ENCODE assay signal across 12 cellular contexts in genomic region chr12:105204916-105205315, GRCh38. TPM values are rescaled to one million over a fixed set of nuclear protein-coding genes. Genes with fewer than 3 reads are reported as not detected.
DNase-seq lines count a peak whose midpoint lies in the region; ATAC-seq, FAIRE-seq and TF ChIP-seq lines count a peak whose summit lies in the region.
"Had no signal": no experiment of that assay in that cellular context is flagged by ENCODE, and none has a peak within 500 bp of the region (broad histone marks: within the 10 kb centered on the region; RNA-seq: fewer than 3 reads in every experiment).

No MANE protein-coding gene starts in this region.

- H2AFZ ChIP-seq in astrocyte (ENCODE audit: low read depth, low read length): no peak overlapping the region

- H3K36me3 Mint-ChIP-seq in HFFc6 (ENCODE audit: low read depth) (peaks cover 86% of the 10 kb centered on the region), astrocyte (ENCODE audit: low read depth, unreplicated experiment) (peaks cover 26% of the 10 kb centered on the region)

- peaks cover 17% of the 10 kb centered on the region for H3K4me1 ChIP-seq in astrocyte (ENCODE audit: insufficient read depth, low read length)

- H3K79me2 ChIP-seq in astrocyte (ENCODE audit: insufficient read depth, low read length): no peaks in the 10 kb centered on the region

- no peaks in the 10 kb centered on the region for H3K9me3 ChIP-seq in astrocyte (ENCODE audit: insufficient read depth, low read depth, low read length)

- no peak for ATAC-seq in GM18511 (IDR thresholded peaks at IDR 0.05; ENCODE audit: unreplicated experiment)

- FAIRE-seq in astrocyte (lab: Jason Lieb, UNC): peak; percentile 77
- no peak for FAIRE-seq in urothelium cell line (lab: Jason Lieb, UNC)
- FAIRE-seq: H1 had no signal

- H3K36me3 ChIP-seq in astrocyte (ENCODE audit: insufficient read depth, low read length): peaks cover 37% of the 10 kb centered on the region

- H3K27ac ChIP-seq in astrocyte (ENCODE audit: low read depth, low read length): peak overlapping the region; percentile 88
- H3K27ac ChIP-seq: epithelial cell of prostate had no signal

- peak overlapping the region; percentile 9 for H3K4me3 Mint-ChIP-seq in HFFc6
- H3K4me3 Mint-ChIP-seq in astrocyte (ENCODE audit: unreplicated experiment): no peak overlapping the region

- H3K27me3 Mint-ChIP-seq in HFFc6 (ENCODE audit: insufficient read depth): peaks cover 7% of the 10 kb centered on the region
- no peaks in the 10 kb centered on the region for H3K27me3 Mint-ChIP-seq in astrocyte (ENCODE audit: low read depth, unreplicated experiment)

- H3K27me3 ChIP-seq in astrocyte (ENCODE audit: insufficient read depth, low read length): no peaks in the 10 kb centered on the region

- no peak overlapping the region for H3K4me3 ChIP-seq in AG04449 (ENCODE audit: low read depth, low read length)
- no peak overlapping the region for H3K4me3 ChIP-seq in astrocyte (ENCODE audit: insufficient read depth, low read depth, low read length)
- H3K4me3 ChIP-seq: lung had no signal

- H3K27ac Mint-ChIP-seq in HFFc6 (peak overlapping the region; percentile 97), astrocyte (ENCODE audit: unreplicated experiment) (no peak overlapping the region)

- no peaks in the 10 kb centered on the region for H4K20me1 ChIP-seq in astrocyte (ENCODE audit: insufficient read depth, low read length)

- peak overlapping the region; percentile 28 for H3K4me2 ChIP-seq in astrocyte (ENCODE audit: low read length)

- POLR2A ChIA-PET in AG04449 (lab: Yijun Ruan, JAX): interaction anchor here (0.6 to 1.0 kb wide), 5 partner anchors 15 to 155 kb away, joined by 3 to 4 read pairs (median 3); no protein-coding TSS in a partner anchor

- H3K9me3 Mint-ChIP-seq in HFFc6 (no peaks in the 10 kb centered on the region), astrocyte (ENCODE audit: unreplicated experiment) (peaks cover 2% of the 10 kb centered on the region)

- no peak for TF ChIP-seq CTCF in AG04449 (IDR thresholded peaks at IDR 0.05; ENCODE audit: insufficient read depth, low read length, missing control alignments)
- TF ChIP-seq CTCF in HFFc6 (IDR thresholded peaks at IDR 0.05): no peak
- TF ChIP-seq CTCF in astrocyte (IDR thresholded peaks at IDR 0.05; ENCODE audit: insufficient read depth, low read depth, low read length): no peak

- peaks cover 86% of the 10 kb centered on the region for H3K4me1 Mint-ChIP-seq in HFFc6 (ENCODE audit: low read depth)
- H3K4me1 Mint-ChIP-seq in astrocyte (ENCODE audit: low read depth, unreplicated experiment): peaks cover 8% of the 10 kb centered on the region

- CTCF ChIA-PET in AG04449 (lab: Yijun Ruan, JAX): interaction anchor here (0.9 to 3.0 kb wide), 4 partner anchors 14 to 179 kb away, joined by 3 to 14 read pairs (median 4); no protein-coding TSS in a partner anchor

- peak; percentile 49 for DNase-seq in AG04449 (ENCODE audit: low read depth, low spot score)
- peak; percentile 93 for DNase-seq in HFFc6
- DNase-seq in astrocyte (ENCODE audit: low read depth): peak; percentile 84
- DNase-seq in lung microvascular endothelial cell (ENCODE audit: low read depth in 2 of 2): peak; percentile 72 to 84
- DNase-seq in urothelium cell line (ENCODE audit: low spot score): no peak
- DNase-seq in HuH-7.5 (ENCODE audit: low spot score): no peak
- DNase-seq in T-helper 1 cell: no peak
- DNase-seq: right cardiac atrium had no signal

- H3K9ac ChIP-seq in astrocyte (ENCODE audit: low read length): peak overlapping the region; percentile 60

RNA-seq across cellular contexts. Expression of gene APPL2, which starts 31.1 kb away (rescaled TPM):
- total RNA-seq in HFFc6 (2021; fragmentation: NEBNext Ultra II Directional; extraction: Animal tissue kit (Norgen Biotek cat#: 25700)): 10 to 100 TPM; 67.9 to 98.4 (median 87.8) TPM
- total RNA-seq in astrocyte: 16.6 and 17.7 TPM in 2 replicates
- total RNA-seq in lung microvascular endothelial cell: 13.5 and 15.5 TPM in 2 replicates

Comparison
In these comparisons a context has a peak if more than half of its experiments do, and no peak if none do; other contexts are left out.
1. DNase-seq: peak in AG04449 (single experiment), HFFc6 (single experiment), astrocyte (single experiment) and lung microvascular endothelial cell (2 of 2); none in urothelium cell line (single experiment), HuH-7.5 (single experiment) and T-helper 1 cell (0 of 5).